ENCODE assay signal across 9 cellular contexts in genomic region chr6:35730745-35731413, GRCh38. TPM values are rescaled to one million over a fixed set of nuclear protein-coding genes. Genes with fewer than 3 reads are reported as not detected.
DNase-seq lines count a peak whose midpoint lies in the region; ATAC-seq, FAIRE-seq and TF ChIP-seq lines count a peak whose summit lies in the region.
"Had no signal": no experiment of that assay in that cellular context is flagged by ENCODE, and none has a peak within 500 bp of the region (broad histone marks: within the 10 kb centered on the region; RNA-seq: fewer than 3 reads in every experiment).

No MANE protein-coding gene starts in this region.

- ATAC-seq in heart left ventricle (no peak), Right ventricle myocardium superior (ENCODE audit: poor library complexity) (no peak), GM12878 (peak; percentile 4), upper lobe of right lung (no peak), HG03520 (IDR thresholded peaks at IDR 0.05; ENCODE audit: unreplicated experiment) (no peak)

- no peak for FAIRE-seq in GM12878 (lab: Jason Lieb, UNC)

- H2AFZ ChIP-seq in GM12878 (ENCODE audit: control insufficient read depth, low read depth, low read length): peak overlapping the region; percentile 42; the same call in 1 of the 2 replicates

- H3K27ac ChIP-seq in heart left ventricle: peak overlapping the region; percentile 96 to 100 (median 100)
- peak overlapping the region; percentile 47 for H3K27ac ChIP-seq in GM12878 (ENCODE audit: control insufficient read depth, insufficient read depth)
- H3K27ac ChIP-seq in mesendoderm (ENCODE audit: low read depth, low read length): no peak overlapping the region
- peak overlapping the region; percentile 99 for H3K27ac ChIP-seq in upper lobe of right lung

- H3K4ac ChIP-seq in mesendoderm (ENCODE audit: low read depth, low read length): no peak overlapping the region

- H3K4me3 ChIP-seq in heart left ventricle (peak overlapping the region in 10 of 12 donors; percentile 65 to 98 (median 76)), GM12878 (peak overlapping the region; percentile 45; the same call in 1 of the 2 replicates), mesendoderm (ENCODE audit: low read length) (no peak overlapping the region), upper lobe of right lung (peak overlapping the region; percentile 87)

- no peak for TF ChIP-seq RAD21 in GM12878 (IDR thresholded peaks at IDR 0.05; ENCODE audit: insufficient read depth, low read depth, low read length)

- no peak overlapping the region for H3K18ac ChIP-seq in mesendoderm (ENCODE audit: low read length)

- H3K9me3 ChIP-seq in heart left ventricle: no peaks in the 10 kb centered on the region
- no peaks in the 10 kb centered on the region for H3K9me3 ChIP-seq in GM12878 (replicated peaks; ENCODE audit: control insufficient read depth, insufficient read depth, low read length)
- H3K9me3 ChIP-seq in upper lobe of right lung: no peaks in the 10 kb centered on the region

- SMC1A ChIA-PET in GM12878 (lab: Charles Lee; ENCODE audit: uncharacterized antibody, unreplicated experiment): interaction anchor here (0.7 to 3.6 kb wide), 5 partner anchors 13 to 159 kb away, joined by 3 to 21 read pairs (median 6); no protein-coding TSS in a partner anchor

- no peak for TF ChIP-seq EP300 in GM12878 (IDR thresholded peaks at IDR 0.05; ENCODE audit: borderline replicate concordance in 1 of 2, control insufficient read depth in 1 of 2, low read depth in 2 of 2, low read length in 2 of 2)

- CTCF ChIA-PET in GM12878 (lab: Yijun Ruan, JAX): interaction anchor here (1.0 to 2.7 kb wide), 5 partner anchors 8 to 68 kb away, joined by 3 to 13 read pairs (median 4); no protein-coding TSS in a partner anchor

- H3K79me1 ChIP-seq in mesendoderm (ENCODE audit: low read length): no peaks in the 10 kb centered on the region

- H3K27me3 ChIP-seq in heart left ventricle: no peaks in the 10 kb centered on the region
- no peaks in the 10 kb centered on the region for H3K27me3 ChIP-seq in GM12878 (replicated peaks in 1 of 2; ENCODE audit: control insufficient read depth in 2 of 2, insufficient read depth in 2 of 2, low read length in 1 of 2)
- no peaks in the 10 kb centered on the region for H3K27me3 ChIP-seq in mesendoderm (ENCODE audit: insufficient read depth, low read length, poor library complexity)
- H3K27me3 ChIP-seq in upper lobe of right lung: no peaks in the 10 kb centered on the region

- H3K4me2 ChIP-seq in GM12878 (ENCODE audit: control insufficient read depth, insufficient read depth) (peak overlapping the region; percentile 74), mesendoderm (ENCODE audit: low read length) (peak overlapping the region; percentile 19)

- intact Hi-C loops in heart left ventricle (cut with DNase I): loop anchor here in 2 of 10 donors (2.0 to 5.0 kb wide), 2 partner anchors 129 to 130 kb away; no protein-coding TSS in a partner anchor
- intact Hi-C loops in Right ventricle myocardium superior (cut with DNase I): loop anchor here (5.0 kb wide), 1 partner anchor 129 kb away; no protein-coding TSS in a partner anchor
- intact Hi-C loops in GM12878 (cut with micrococcal nuclease; ENCODE audit: unreplicated experiment): loop anchor here (5.0 to 10.0 kb wide), 2 partner anchors 386 to 434 kb away; partner anchors contain the start of genes DEF6 and PPARD
- intact Hi-C loops in upper lobe of right lung (cut with DNase I): no loop called here

- no peak overlapping the region for H2BK120ac ChIP-seq in mesendoderm (ENCODE audit: low read depth, low read length)

- H3K79me2 ChIP-seq in GM12878 (ENCODE audit: control insufficient read depth, insufficient read depth, low read length) (no peaks in the 10 kb centered on the region; the same call in 1 of the 2 replicates), mesendoderm (ENCODE audit: control insufficient read depth, insufficient read depth, low read length) (no peaks in the 10 kb centered on the region)

- no peak overlapping the region for H2AK5ac ChIP-seq in mesendoderm (ENCODE audit: low read length)

- TF ChIP-seq CTCF in heart left ventricle (IDR thresholded peaks at IDR 0.05): no peak
- no peak for TF ChIP-seq CTCF in GM12878 (IDR thresholded peaks at IDR 0.05 in 2 of 3, conservative IDR thresholded peaks at IDR 0.05 in 1 of 3; ENCODE audit: control insufficient read depth in 2 of 3, extremely low read depth in 1 of 3, insufficient read depth in 1 of 3, low read depth in 3 of 3, low read length in 3 of 3)
- no peak for TF ChIP-seq CTCF in upper lobe of right lung (IDR thresholded peaks at IDR 0.05)

- RAD21 ChIA-PET in GM12878 (lab: Charles Lee; ENCODE audit: unreplicated experiment): interaction anchor here (1.6 to 5.6 kb wide), 5 partner anchors 9 to 208 kb away, joined by 4 to 36 read pairs (median 7); no protein-coding TSS in a partner anchor

- no peak overlapping the region for H4K5ac ChIP-seq in mesendoderm (ENCODE audit: low read length)

- H3K36me3 ChIP-seq in heart left ventricle: no peaks in the 10 kb centered on the region
- no peaks in the 10 kb centered on the region for H3K36me3 ChIP-seq in GM12878 (ENCODE audit: control insufficient read depth in 2 of 2, insufficient read depth in 2 of 2, low read length in 1 of 2)
- H3K36me3 ChIP-seq in mesendoderm (ENCODE audit: control insufficient read depth, insufficient read depth, low read length): no peaks in the 10 kb centered on the region
- no peaks in the 10 kb centered on the region for H3K36me3 ChIP-seq in upper lobe of right lung

- peaks cover 25 to 83% (median 50%) of the 10 kb centered on the region in 12 donors for H3K4me1 ChIP-seq in heart left ventricle
- H3K4me1 ChIP-seq in GM12878 (ENCODE audit: control insufficient read depth, insufficient read depth, low read length): peaks cover 53% of the 10 kb centered on the region
- peaks cover 16% of the 10 kb centered on the region for H3K4me1 ChIP-seq in mesendoderm (ENCODE audit: control insufficient read depth, low read depth, low read length)
- peaks cover 68% of the 10 kb centered on the region for H3K4me1 ChIP-seq in upper lobe of right lung

- POLR2A ChIA-PET in GM12878 (lab: Charles Lee): interaction anchor here (0.5 to 2.1 kb wide), 7 partner anchors 11 to 57 kb away, joined by 3 to 11 read pairs (median 5); no protein-coding TSS in a partner anchor

- H4K8ac ChIP-seq in mesendoderm (ENCODE audit: low read depth, low read length): no peak overlapping the region

- in situ Hi-C loops in GM12878 (cut with MboI): no loop called here

- peak overlapping the region; percentile 64 for H3K56ac ChIP-seq in mesendoderm (ENCODE audit: low read length)

- 7 to 15% (median 10%) methylated on average over 10 to 15 of the region's 15 CpGs for WGBS in heart left ventricle, 4 donors
- 6% methylated on average over 13 of the region's 15 CpGs for WGBS in GM12878 (ENCODE audit: insufficient coverage, insufficient replicate concordance, low lambda C conversion rate, missing lambda C conversion rate)
- no CpG with 5 or more reads among the region's 15 CpGs for WGBS in mesendoderm (ENCODE audit: extremely low coverage, insufficient coverage, low lambda C conversion rate)

- TSS peak; percentile 93 for BruUV-seq in GM12878 (replicated peaks; lab: Mats Ljungman, UMichigan)

- DNase-seq in heart left ventricle: no peak
- DNase-seq in Right ventricle myocardium superior: no peak
- no peak for DNase-seq in GM12878 (ENCODE audit: low read depth, low spot score)
- DNase-seq in mesendoderm: no peak
- no peak for DNase-seq in upper lobe of right lung
- DNase-seq in RKO (ENCODE audit: low spot score): no peak
- no peak for DNase-seq in GM03348 (ENCODE audit: low spot score)

- no peak overlapping the region for H2BK5ac ChIP-seq in mesendoderm (ENCODE audit: low read length)

- no peak overlapping the region for H2BK15ac ChIP-seq in mesendoderm (replicated peaks; ENCODE audit: low read depth)

- no peak overlapping the region for H3K9ac ChIP-seq in GM12878 (ENCODE audit: control insufficient read depth, insufficient read depth, low read length)
- H3K9ac ChIP-seq in mesendoderm (ENCODE audit: low read length): peak overlapping the region; percentile 12

- TF ChIP-seq POLR2A in heart left ventricle (IDR thresholded peaks at IDR 0.05) (no peak), GM12878 (IDR thresholded peaks at IDR 0.05; ENCODE audit: low read depth, low read length) (no peak)

- H3K23ac ChIP-seq in mesendoderm (ENCODE audit: low read length): no peak overlapping the region

- H4K20me1 ChIP-seq in GM12878 (ENCODE audit: control insufficient read depth, insufficient read depth): no peaks in the 10 kb centered on the region

RNA-seq across cellular contexts. Expression of gene ARMC12, which starts 6.0 kb away (rescaled TPM):
- total RNA-seq in heart left ventricle (under 1 TPM in 3 of 9 donors, not detected in 6; 0.19 to 0.72 (median 0.33) TPM), Right ventricle myocardium superior (not detected), GM12878 (2014; rRNA removed) (0.45 and 0.49 TPM in 2 replicates), GM12878 (2014; rRNA removed; fragmentation: Illumina TruSeq; extraction: Trizol) (0.40 and 0.46 TPM in 2 replicates), GM12878 (2021) (0.56 and 1.0 TPM in 2 replicates), upper lobe of right lung (0.52 TPM)
- polyA plus RNA-seq in heart left ventricle (under 1 TPM; 0.19 to 0.27 TPM), GM12878 (2011; rRNA removed) (0.72 and 1.6 TPM in 2 replicates), GM12878 (2014; fragmentation: Illumina TruSeq; extraction: Trizol) (0.76 and 0.90 TPM in 2 replicates), GM12878 (2014; fragmentation: Nextera tagmentation; extraction: Ambion mirVana) (1 to 10 TPM in 1 of 2 experiments, under 1 TPM in 1; 0.68 to 1.5 TPM), GM12878 (2014; rRNA removed) (1.2 TPM in 2 replicates), GM12878 (2016; fragmentation: Nextera tagmentation; extraction: Ambion mirVana) (under 1 TPM; 0.10 to 0.25 TPM)
- total RNA-seq in GM12878 (2013; cell fraction: nucleolus; rRNA removed): 0.77 and 0.88 TPM in 2 replicates
- 0.46 TPM for polyA plus RNA-seq in GM12878 (2011; ENCODE audit: low read depth)
- 1.6 and 1.7 TPM in 2 replicates for polyA plus RNA-seq in GM12878 (2011; cell fraction: cytosol; rRNA removed)
- 4.8 and 8.9 TPM in 2 replicates for polyA plus RNA-seq in GM12878 (2011; cell fraction: nucleus; rRNA removed)
- polyA plus RNA-seq in GM12878 (2012): 0.54 and 0.91 TPM in 2 replicates
- polyA minus RNA-seq in GM12878 (2011; rRNA and poly(A)+ RNA removed): 0.88 TPM in 1 of 2 replicates, not detected in the other
- polyA minus RNA-seq in GM12878 (2011; cell fraction: cytosol; rRNA and poly(A)+ RNA removed): not detected in 2 replicates
- polyA minus RNA-seq in GM12878 (2011; cell fraction: nucleus; rRNA and poly(A)+ RNA removed): 0.24 and 0.48 TPM in 2 replicates
- polyA plus RNA-seq in mesendoderm (2013, experiment 1 of 2): 0.31 TPM
- polyA plus RNA-seq in mesendoderm (2013, experiment 2 of 2): 0.29 TPM
- total RNA-seq: glomerular endothelial cell had no signal

RNA-seq across cellular contexts. Expression of gene FKBP5, which starts 42.2 kb away (rescaled TPM):
- 100 to 1,000 TPM in 5 of 9 donors, 10 to 100 TPM in 4; 19.7 to 175 (median 104) TPM for total RNA-seq in heart left ventricle
- 100 to 1,000 TPM in 1 of 2 donors, 10 to 100 TPM in 1; 36.4 to 351 TPM for polyA plus RNA-seq in heart left ventricle
- 106 TPM for total RNA-seq in Right ventricle myocardium superior
- total RNA-seq in GM12878 (2013; cell fraction: nucleolus; rRNA removed): 45.6 and 48.8 TPM in 2 replicates
- 60.3 and 67.8 TPM in 2 replicates for total RNA-seq in GM12878 (2014; rRNA removed)
- total RNA-seq in GM12878 (2014; rRNA removed; fragmentation: Illumina TruSeq; extraction: Trizol): 44.7 and 46.2 TPM in 2 replicates
- 81.2 and 82.8 TPM in 2 replicates for total RNA-seq in GM12878 (2021)
- polyA plus RNA-seq in GM12878 (2011; ENCODE audit: low read depth): 27.6 TPM
- polyA plus RNA-seq in GM12878 (2011; rRNA removed): 64.1 and 65.0 TPM in 2 replicates
- polyA plus RNA-seq in GM12878 (2011; cell fraction: cytosol; rRNA removed): 26.7 and 37.5 TPM in 2 replicates
- 19.4 and 28.0 TPM in 2 replicates for polyA plus RNA-seq in GM12878 (2011; cell fraction: nucleus; rRNA removed)
- polyA plus RNA-seq in GM12878 (2012): 29.6 and 33.1 TPM in 2 replicates
- 123 and 153 TPM in 2 replicates for polyA plus RNA-seq in GM12878 (2014; fragmentation: Illumina TruSeq; extraction: Trizol)
- 10 to 100 TPM; 29.0 to 33.5 TPM for polyA plus RNA-seq in GM12878 (2014; fragmentation: Nextera tagmentation; extraction: Ambion mirVana)
- 54.7 and 60.5 TPM in 2 replicates for polyA plus RNA-seq in GM12878 (2014; rRNA removed)
- polyA plus RNA-seq in GM12878 (2016; fragmentation: Nextera tagmentation; extraction: Ambion mirVana): 100 to 1,000 TPM; 121 to 122 TPM
- polyA minus RNA-seq in GM12878 (2011; rRNA and poly(A)+ RNA removed): 27.7 and 34.5 TPM in 2 replicates
- 14.0 and 18.9 TPM in 2 replicates for polyA minus RNA-seq in GM12878 (2011; cell fraction: cytosol; rRNA and poly(A)+ RNA removed)
- polyA minus RNA-seq in GM12878 (2011; cell fraction: nucleus; rRNA and poly(A)+ RNA removed): 8.8 and 15.2 TPM in 2 replicates
- 38.7 TPM for polyA plus RNA-seq in mesendoderm (2013, experiment 1 of 2)
- polyA plus RNA-seq in mesendoderm (2013, experiment 2 of 2): 38.4 TPM
- total RNA-seq in upper lobe of right lung: 142 TPM

RNA-seq across cellular contexts. Expression of gene CLPSL2, which starts 45.5 kb away (rescaled TPM):
- not detected for total RNA-seq in heart left ventricle
- polyA plus RNA-seq in heart left ventricle: not detected
- not detected for total RNA-seq in Right ventricle myocardium superior
- total RNA-seq in GM12878 (2013; cell fraction: nucleolus; rRNA removed): not detected in 2 replicates
- 0.49 TPM in 1 of 2 replicates, not detected in the other for total RNA-seq in GM12878 (2014; rRNA removed)
- not detected in 2 replicates for total RNA-seq in GM12878 (2014; rRNA removed; fragmentation: Illumina TruSeq; extraction: Trizol)
- 1.2 and 1.3 TPM in 2 replicates for total RNA-seq in GM12878 (2021)
- not detected for polyA plus RNA-seq in GM12878 (2011; ENCODE audit: low read depth)
- not detected in 2 replicates for polyA plus RNA-seq in GM12878 (2011; rRNA removed)
- polyA plus RNA-seq in GM12878 (2011; cell fraction: cytosol; rRNA removed): not detected in 2 replicates
- polyA plus RNA-seq in GM12878 (2011; cell fraction: nucleus; rRNA removed): not detected in 2 replicates
- not detected in 2 replicates for polyA plus RNA-seq in GM12878 (2012)
- not detected in 2 replicates for polyA plus RNA-seq in GM12878 (2014; fragmentation: Illumina TruSeq; extraction: Trizol)
- not detected for polyA plus RNA-seq in GM12878 (2014; fragmentation: Nextera tagmentation; extraction: Ambion mirVana)
- polyA plus RNA-seq in GM12878 (2014; rRNA removed): 0.32 TPM in 1 of 2 replicates, not detected in the other
- not detected for polyA plus RNA-seq in GM12878 (2016; fragmentation: Nextera tagmentation; extraction: Ambion mirVana)
- polyA minus RNA-seq in GM12878 (2011; rRNA and poly(A)+ RNA removed): not detected in 2 replicates
- polyA minus RNA-seq in GM12878 (2011; cell fraction: cytosol; rRNA and poly(A)+ RNA removed): not detected in 2 replicates
- not detected in 2 replicates for polyA minus RNA-seq in GM12878 (2011; cell fraction: nucleus; rRNA and poly(A)+ RNA removed)
- polyA plus RNA-seq in mesendoderm (2013, experiment 1 of 2): 1.7 TPM
- 1.6 TPM for polyA plus RNA-seq in mesendoderm (2013, experiment 2 of 2)
- not detected for total RNA-seq in upper lobe of right lung
- total RNA-seq: glomerular endothelial cell had no signal

RNA-seq across cellular contexts. Expression of gene CLPSL1, which starts 49.9 kb away (rescaled TPM):
- not detected for total RNA-seq in heart left ventricle
- polyA plus RNA-seq in heart left ventricle: not detected
- total RNA-seq in Right ventricle myocardium superior: not detected
- total RNA-seq in GM12878 (2013; cell fraction: nucleolus; rRNA removed): not detected in 2 replicates
- not detected in 2 replicates for total RNA-seq in GM12878 (2014; rRNA removed)
- not detected in 2 replicates for total RNA-seq in GM12878 (2014; rRNA removed; fragmentation: Illumina TruSeq; extraction: Trizol)
- not detected in 2 replicates for total RNA-seq in GM12878 (2021)
- not detected for polyA plus RNA-seq in GM12878 (2011; ENCODE audit: low read depth)
- not detected in 2 replicates for polyA plus RNA-seq in GM12878 (2011; rRNA removed)
- not detected in 2 replicates for polyA plus RNA-seq in GM12878 (2011; cell fraction: cytosol; rRNA removed)
- polyA plus RNA-seq in GM12878 (2011; cell fraction: nucleus; rRNA removed): not detected in 2 replicates
- polyA plus RNA-seq in GM12878 (2012): not detected in 2 replicates
- polyA plus RNA-seq in GM12878 (2014; fragmentation: Illumina TruSeq; extraction: Trizol): not detected in 2 replicates
- polyA plus RNA-seq in GM12878 (2014; fragmentation: Nextera tagmentation; extraction: Ambion mirVana): not detected
- polyA plus RNA-seq in GM12878 (2014; rRNA removed): not detected in 2 replicates
- polyA plus RNA-seq in GM12878 (2016; fragmentation: Nextera tagmentation; extraction: Ambion mirVana): not detected
- polyA minus RNA-seq in GM12878 (2011; rRNA and poly(A)+ RNA removed): not detected in 2 replicates
- polyA minus RNA-seq in GM12878 (2011; cell fraction: cytosol; rRNA and poly(A)+ RNA removed): not detected in 2 replicates
- not detected in 2 replicates for polyA minus RNA-seq in GM12878 (2011; cell fraction: nucleus; rRNA and poly(A)+ RNA removed)
- polyA plus RNA-seq in mesendoderm (2013, experiment 1 of 2): not detected
- polyA plus RNA-seq in mesendoderm (2013, experiment 2 of 2): not detected
- total RNA-seq in upper lobe of right lung: not detected
- total RNA-seq: glomerular endothelial cell had no signal
